Comparison of ENCODE assay signal across 8 cellular contexts in genomic region chr11:63985812-63986155, GRCh38. TPM values are rescaled to one million over a fixed set of nuclear protein-coding genes. Genes with fewer than 3 reads are reported as not detected.
DNase-seq lines count a peak whose midpoint lies in the region; ATAC-seq lines count a peak whose summit lies in the region.

No MANE protein-coding gene starts in this region.

- DNase-seq in T-cell, result peak in 32 of 34 experiments; percentile 50 to 74 (median 61)
- peak; percentile 76 to 79 (median 79) for DNase-seq in immature natural killer cell
- peak; percentile 71 for DNase-seq in stimulated activated CD4-positive, alpha-beta T cell treated with anti-CD3 and anti-CD28 coated beads, Interleukin-4, amount 100 ng/mL, for 24 hours
- no peak for DNase-seq in NCI-H2107 treated with DMSO at 0.1 percent for 48 hours (lab: John Stamatoyannopoulos, UW; ENCODE audit: unreplicated experiment)

- H3K36me3 Mint-ChIP-seq in T-cell (peaks cover 9% of the 10 kb centered on the region), immature natural killer cell (peaks cover 3 to 13% (median 3%) of the 10 kb centered on the region in 3 donors)

- H3K9me3 Mint-ChIP-seq in T-cell (no peaks in the 10 kb centered on the region), immature natural killer cell (no peaks in the 10 kb centered on the region)

- POLR2A ChIA-PET in T-cell (lab: Charles Lee), result interaction anchor here in 1 of 2 donors (0.5 to 0.9 kb wide), 2 partner anchors 203 to 214 kb away, joined by 3 read pairs; no protein-coding TSS in a partner anchor

- no peaks in the 10 kb centered on the region for H3K9me3 ChIP-seq in ES-I3 (ENCODE audit: control insufficient read depth, insufficient read depth, low read length)

- CTCF ChIA-PET in T-cell (lab: Charles Lee), result interaction anchor here in 1 of 2 donors (0.9 kb wide), 1 partner anchor 199 kb away, joined by 3 read pairs; no protein-coding TSS in a partner anchor

- no peaks in the 10 kb centered on the region for H3K27me3 Mint-ChIP-seq in T-cell
- peaks cover 6 to 11% (median 10%) of the 10 kb centered on the region in 3 donors for H3K27me3 Mint-ChIP-seq in immature natural killer cell (ENCODE audit: low read depth in 3 of 3)

- H3K4me1 Mint-ChIP-seq in T-cell (peaks cover 26 to 35% (median 30%) of the 10 kb centered on the region in 3 donors), immature natural killer cell (peaks cover 24 to 33% of the 10 kb centered on the region in 2 donors)

- H3K9ac ChIP-seq in ES-I3 (ENCODE audit: low read depth, low read length), result peak overlapping the region; percentile 92

- H3K36me3 ChIP-seq in ES-I3 (ENCODE audit: insufficient read depth, low read length), result peaks cover 8% of the 10 kb centered on the region; the same call in 1 of the 2 replicates

- H3K27ac Mint-ChIP-seq in T-cell, result peak overlapping the region; percentile 95 to 98
- H3K27ac Mint-ChIP-seq in immature natural killer cell, result peak overlapping the region; percentile 97 to 99 (median 98)

- peak overlapping the region; percentile 96 to 99 (median 96) for H3K4me3 Mint-ChIP-seq in T-cell
- H3K4me3 Mint-ChIP-seq in immature natural killer cell, result peak overlapping the region; percentile 95 to 98 (median 98)

- H3K4me1 ChIP-seq in ES-I3 (ENCODE audit: insufficient read depth, low read length), result peaks cover 17% of the 10 kb centered on the region; the same call in 1 of the 2 replicates

- H3K27ac ChIP-seq in angular gyrus (ENCODE audit: low read depth, low read length), result peak overlapping the region; percentile 89

- ATAC-seq in HG02678 (IDR thresholded peaks at IDR 0.05; ENCODE audit: unreplicated experiment) (peak; percentile 48), T-cell (replicated peaks in 1 of 4) (peak; percentile 80 to 91 (median 90)), HG03521 (IDR thresholded peaks at IDR 0.05; ENCODE audit: unreplicated experiment) (no peak)

RNA-seq across cellular contexts. Expression of gene OTUB1, which starts 0.5 kb away (rescaled TPM):
- 10 to 100 TPM; 63.1 to 76.7 (median 67.2) TPM for total RNA-seq in T-cell
- polyA plus RNA-seq in immature natural killer cell, result 100 to 1,000 TPM; 143 to 204 (median 164) TPM

RNA-seq across cellular contexts. Expression of gene COX8A, which starts 11.4 kb away (rescaled TPM):
- 100 to 1,000 TPM; 108 to 152 (median 125) TPM for total RNA-seq in T-cell
- 100 to 1,000 TPM; 506 to 686 (median 534) TPM for polyA plus RNA-seq in immature natural killer cell

RNA-seq across cellular contexts. Expression of gene NAA40, which starts 47.0 kb away (rescaled TPM):
- total RNA-seq in T-cell, result 10 to 100 TPM; 19.0 to 27.5 (median 23.5) TPM
- 10 to 100 TPM; 17.9 to 32.3 (median 18.0) TPM for polyA plus RNA-seq in immature natural killer cell

RNA-seq across cellular contexts. Expression of gene FLRT1, which starts 49.9 kb away (rescaled TPM):
- total RNA-seq in T-cell, result not detected
- not detected for polyA plus RNA-seq in immature natural killer cell
